Comparison of ENCODE assay signal across 1 cellular context in the genomic region with DNA sequence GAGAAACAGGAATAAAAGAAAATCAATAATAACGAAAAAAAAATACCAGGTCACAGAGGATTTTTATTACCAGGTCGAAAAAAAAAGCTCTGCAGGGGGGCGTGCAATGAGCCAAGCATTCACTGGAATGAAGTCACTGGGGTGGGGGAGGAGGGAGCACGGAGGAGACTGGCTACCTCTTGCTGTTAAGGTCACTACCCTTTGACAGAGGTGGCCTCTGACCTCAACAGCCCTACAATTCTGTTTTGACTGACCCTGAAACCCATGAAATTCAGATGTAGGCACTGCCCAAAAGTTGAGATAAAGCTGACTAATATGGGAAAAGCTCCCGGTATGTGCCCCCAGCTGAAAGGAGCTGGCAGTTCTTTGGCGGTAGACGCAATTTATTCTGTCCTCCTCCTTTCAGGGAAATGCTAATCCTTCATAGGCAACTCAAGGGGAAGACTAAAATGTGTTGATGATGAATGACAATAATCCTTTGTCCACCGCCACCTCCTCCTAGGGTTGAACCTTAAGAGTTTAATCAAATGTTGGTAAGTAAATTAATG.
TF ChIP-seq lines count a peak whose summit lies in the region.

No MANE protein-coding gene starts in this region.

TF ChIP-seq in HEK293, 187 proteins besides CTCF, POLR2A, EP300 and RAD21 (continued from another document):
- TF ChIP-seq, protein P1, sequence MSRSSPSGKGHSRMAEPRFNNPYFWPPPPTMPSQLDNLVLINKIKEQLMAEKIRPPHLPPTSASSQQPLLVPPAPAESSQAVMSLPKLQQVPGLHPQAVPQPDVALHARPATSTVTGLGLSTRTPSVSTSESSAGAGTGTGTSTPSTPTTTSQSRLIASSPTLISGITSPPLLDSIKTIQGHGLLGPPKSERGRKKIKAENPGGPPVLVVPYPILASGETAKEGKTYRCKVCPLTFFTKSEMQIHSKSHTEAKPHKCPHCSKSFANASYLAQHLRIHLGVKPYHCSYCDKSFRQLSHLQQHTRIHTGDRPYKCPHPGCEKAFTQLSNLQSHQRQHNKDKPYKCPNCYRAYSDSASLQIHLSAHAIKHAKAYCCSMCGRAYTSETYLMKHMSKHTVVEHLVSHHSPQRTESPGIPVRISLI (tag by site-specific recombination; IDR thresholded peaks at IDR 0.05), result peak; percentile 92
- TF ChIP-seq, protein P2, sequence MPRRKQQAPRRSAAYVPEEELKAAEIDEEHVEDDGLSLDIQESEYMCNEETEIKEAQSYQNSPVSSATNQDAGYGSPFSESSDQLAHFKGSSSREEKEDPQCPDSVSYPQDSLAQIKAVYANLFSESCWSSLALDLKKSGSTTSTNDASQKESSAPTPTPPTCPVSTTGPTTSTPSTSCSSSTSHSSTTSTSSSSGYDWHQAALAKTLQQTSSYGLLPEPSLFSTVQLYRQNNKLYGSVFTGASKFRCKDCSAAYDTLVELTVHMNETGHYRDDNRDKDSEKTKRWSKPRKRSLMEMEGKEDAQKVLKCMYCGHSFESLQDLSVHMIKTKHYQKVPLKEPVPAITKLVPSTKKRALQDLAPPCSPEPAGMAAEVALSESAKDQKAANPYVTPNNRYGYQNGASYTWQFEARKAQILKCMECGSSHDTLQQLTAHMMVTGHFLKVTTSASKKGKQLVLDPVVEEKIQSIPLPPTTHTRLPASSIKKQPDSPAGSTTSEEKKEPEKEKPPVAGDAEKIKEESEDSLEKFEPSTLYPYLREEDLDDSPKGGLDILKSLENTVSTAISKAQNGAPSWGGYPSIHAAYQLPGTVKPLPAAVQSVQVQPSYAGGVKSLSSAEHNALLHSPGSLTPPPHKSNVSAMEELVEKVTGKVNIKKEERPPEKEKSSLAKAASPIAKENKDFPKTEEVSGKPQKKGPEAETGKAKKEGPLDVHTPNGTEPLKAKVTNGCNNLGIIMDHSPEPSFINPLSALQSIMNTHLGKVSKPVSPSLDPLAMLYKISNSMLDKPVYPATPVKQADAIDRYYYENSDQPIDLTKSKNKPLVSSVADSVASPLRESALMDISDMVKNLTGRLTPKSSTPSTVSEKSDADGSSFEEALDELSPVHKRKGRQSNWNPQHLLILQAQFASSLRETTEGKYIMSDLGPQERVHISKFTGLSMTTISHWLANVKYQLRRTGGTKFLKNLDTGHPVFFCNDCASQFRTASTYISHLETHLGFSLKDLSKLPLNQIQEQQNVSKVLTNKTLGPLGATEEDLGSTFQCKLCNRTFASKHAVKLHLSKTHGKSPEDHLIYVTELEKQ (tag by site-specific recombination; IDR thresholded peaks at IDR 0.05; ENCODE audit: borderline replicate concordance), result no peak
- TF ChIP-seq, protein P3, sequence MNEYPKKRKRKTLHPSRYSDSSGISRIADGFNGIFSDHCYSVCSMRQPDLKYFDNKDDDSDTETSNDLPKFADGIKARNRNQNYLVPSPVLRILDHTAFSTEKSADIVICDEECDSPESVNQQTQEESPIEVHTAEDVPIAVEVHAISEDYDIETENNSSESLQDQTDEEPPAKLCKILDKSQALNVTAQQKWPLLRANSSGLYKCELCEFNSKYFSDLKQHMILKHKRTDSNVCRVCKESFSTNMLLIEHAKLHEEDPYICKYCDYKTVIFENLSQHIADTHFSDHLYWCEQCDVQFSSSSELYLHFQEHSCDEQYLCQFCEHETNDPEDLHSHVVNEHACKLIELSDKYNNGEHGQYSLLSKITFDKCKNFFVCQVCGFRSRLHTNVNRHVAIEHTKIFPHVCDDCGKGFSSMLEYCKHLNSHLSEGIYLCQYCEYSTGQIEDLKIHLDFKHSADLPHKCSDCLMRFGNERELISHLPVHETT (tag by site-specific recombination; IDR thresholded peaks at IDR 0.05), result no peak
- TF ChIP-seq, protein P4, sequence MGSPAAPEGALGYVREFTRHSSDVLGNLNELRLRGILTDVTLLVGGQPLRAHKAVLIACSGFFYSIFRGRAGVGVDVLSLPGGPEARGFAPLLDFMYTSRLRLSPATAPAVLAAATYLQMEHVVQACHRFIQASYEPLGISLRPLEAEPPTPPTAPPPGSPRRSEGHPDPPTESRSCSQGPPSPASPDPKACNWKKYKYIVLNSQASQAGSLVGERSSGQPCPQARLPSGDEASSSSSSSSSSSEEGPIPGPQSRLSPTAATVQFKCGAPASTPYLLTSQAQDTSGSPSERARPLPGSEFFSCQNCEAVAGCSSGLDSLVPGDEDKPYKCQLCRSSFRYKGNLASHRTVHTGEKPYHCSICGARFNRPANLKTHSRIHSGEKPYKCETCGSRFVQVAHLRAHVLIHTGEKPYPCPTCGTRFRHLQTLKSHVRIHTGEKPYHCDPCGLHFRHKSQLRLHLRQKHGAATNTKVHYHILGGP (tag by site-specific recombination; IDR thresholded peaks at IDR 0.05), result no peak
- TF ChIP-seq ZNF777 (tag by site-specific recombination; IDR thresholded peaks at IDR 0.05; ENCODE audit: borderline replicate concordance) (no peak), ZSCAN30 (tag by site-specific recombination; IDR thresholded peaks at IDR 0.05) (peak; percentile 37; the same call in 1 of the 2 replicates), ZNF366 (tag by site-specific recombination; conservative IDR thresholded peaks at IDR 0.05) (peak; percentile 22; the same call in 1 of the 2 replicates), GLIS2 (tag by site-specific recombination; IDR thresholded peaks at IDR 0.05) (peak; percentile 42; the same call in 1 of the 2 replicates), ZNF544 (tag by site-specific recombination; IDR thresholded peaks at IDR 0.05) (no peak), ZNF660 (tag by site-specific recombination; IDR thresholded peaks at IDR 0.05) (no peak), GLIS1 (tag by site-specific recombination; IDR thresholded peaks at IDR 0.05) (peak; percentile 96), ZEB2 (tag by site-specific recombination; IDR thresholded peaks at IDR 0.05) (peak; percentile 71), MYNN (tag by site-specific recombination; IDR thresholded peaks at IDR 0.05; ENCODE audit: borderline replicate concordance) (no peak), ZFP3 (tag by site-specific recombination; IDR thresholded peaks at IDR 0.05; ENCODE audit: low read depth) (no peak), WT1 (tag by site-specific recombination; IDR thresholded peaks at IDR 0.05) (no peak), ZNF114 (tag by site-specific recombination; IDR thresholded peaks at IDR 0.05) (no peak), FEZF1 (tag by site-specific recombination; IDR thresholded peaks at IDR 0.05) (no peak), ZNF48 (tag by site-specific recombination; IDR thresholded peaks at IDR 0.05) (no peak), KLF9 (tag by site-specific recombination; IDR thresholded peaks at IDR 0.05; ENCODE audit: low read depth) (no peak; the same call in 1 of the 2 replicates), ZNF747 (tag by site-specific recombination; IDR thresholded peaks at IDR 0.05) (no peak), SCRT1 (tag by site-specific recombination; IDR thresholded peaks at IDR 0.05; ENCODE audit: borderline replicate concordance) (no peak), ZBTB21 (tag by site-specific recombination; IDR thresholded peaks at IDR 0.05) (no peak)
- TF ChIP-seq, protein P5, sequence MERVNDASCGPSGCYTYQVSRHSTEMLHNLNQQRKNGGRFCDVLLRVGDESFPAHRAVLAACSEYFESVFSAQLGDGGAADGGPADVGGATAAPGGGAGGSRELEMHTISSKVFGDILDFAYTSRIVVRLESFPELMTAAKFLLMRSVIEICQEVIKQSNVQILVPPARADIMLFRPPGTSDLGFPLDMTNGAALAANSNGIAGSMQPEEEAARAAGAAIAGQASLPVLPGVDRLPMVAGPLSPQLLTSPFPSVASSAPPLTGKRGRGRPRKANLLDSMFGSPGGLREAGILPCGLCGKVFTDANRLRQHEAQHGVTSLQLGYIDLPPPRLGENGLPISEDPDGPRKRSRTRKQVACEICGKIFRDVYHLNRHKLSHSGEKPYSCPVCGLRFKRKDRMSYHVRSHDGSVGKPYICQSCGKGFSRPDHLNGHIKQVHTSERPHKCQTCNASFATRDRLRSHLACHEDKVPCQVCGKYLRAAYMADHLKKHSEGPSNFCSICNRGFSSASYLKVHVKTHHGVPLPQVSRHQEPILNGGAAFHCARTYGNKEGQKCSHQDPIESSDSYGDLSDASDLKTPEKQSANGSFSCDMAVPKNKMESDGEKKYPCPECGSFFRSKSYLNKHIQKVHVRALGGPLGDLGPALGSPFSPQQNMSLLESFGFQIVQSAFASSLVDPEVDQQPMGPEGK (tag by site-specific recombination; IDR thresholded peaks at IDR 0.05), result peak; percentile 39; the same call in 1 of the 2 replicates
- TF ChIP-seq, protein P6, sequence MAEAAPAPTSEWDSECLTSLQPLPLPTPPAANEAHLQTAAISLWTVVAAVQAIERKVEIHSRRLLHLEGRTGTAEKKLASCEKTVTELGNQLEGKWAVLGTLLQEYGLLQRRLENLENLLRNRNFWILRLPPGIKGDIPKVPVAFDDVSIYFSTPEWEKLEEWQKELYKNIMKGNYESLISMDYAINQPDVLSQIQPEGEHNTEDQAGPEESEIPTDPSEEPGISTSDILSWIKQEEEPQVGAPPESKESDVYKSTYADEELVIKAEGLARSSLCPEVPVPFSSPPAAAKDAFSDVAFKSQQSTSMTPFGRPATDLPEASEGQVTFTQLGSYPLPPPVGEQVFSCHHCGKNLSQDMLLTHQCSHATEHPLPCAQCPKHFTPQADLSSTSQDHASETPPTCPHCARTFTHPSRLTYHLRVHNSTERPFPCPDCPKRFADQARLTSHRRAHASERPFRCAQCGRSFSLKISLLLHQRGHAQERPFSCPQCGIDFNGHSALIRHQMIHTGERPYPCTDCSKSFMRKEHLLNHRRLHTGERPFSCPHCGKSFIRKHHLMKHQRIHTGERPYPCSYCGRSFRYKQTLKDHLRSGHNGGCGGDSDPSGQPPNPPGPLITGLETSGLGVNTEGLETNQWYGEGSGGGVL (tag by site-specific recombination; IDR thresholded peaks at IDR 0.05), result 0 out of 2 replicates have a peak, but pooled peaks have one; percentile 8
- TF ChIP-seq, protein P7, sequence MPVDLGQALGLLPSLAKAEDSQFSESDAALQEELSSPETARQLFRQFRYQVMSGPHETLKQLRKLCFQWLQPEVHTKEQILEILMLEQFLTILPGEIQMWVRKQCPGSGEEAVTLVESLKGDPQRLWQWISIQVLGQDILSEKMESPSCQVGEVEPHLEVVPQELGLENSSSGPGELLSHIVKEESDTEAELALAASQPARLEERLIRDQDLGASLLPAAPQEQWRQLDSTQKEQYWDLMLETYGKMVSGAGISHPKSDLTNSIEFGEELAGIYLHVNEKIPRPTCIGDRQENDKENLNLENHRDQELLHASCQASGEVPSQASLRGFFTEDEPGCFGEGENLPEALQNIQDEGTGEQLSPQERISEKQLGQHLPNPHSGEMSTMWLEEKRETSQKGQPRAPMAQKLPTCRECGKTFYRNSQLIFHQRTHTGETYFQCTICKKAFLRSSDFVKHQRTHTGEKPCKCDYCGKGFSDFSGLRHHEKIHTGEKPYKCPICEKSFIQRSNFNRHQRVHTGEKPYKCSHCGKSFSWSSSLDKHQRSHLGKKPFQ (tag by site-specific recombination; IDR thresholded peaks at IDR 0.05), result no peak
- TF ChIP-seq, protein P8, sequence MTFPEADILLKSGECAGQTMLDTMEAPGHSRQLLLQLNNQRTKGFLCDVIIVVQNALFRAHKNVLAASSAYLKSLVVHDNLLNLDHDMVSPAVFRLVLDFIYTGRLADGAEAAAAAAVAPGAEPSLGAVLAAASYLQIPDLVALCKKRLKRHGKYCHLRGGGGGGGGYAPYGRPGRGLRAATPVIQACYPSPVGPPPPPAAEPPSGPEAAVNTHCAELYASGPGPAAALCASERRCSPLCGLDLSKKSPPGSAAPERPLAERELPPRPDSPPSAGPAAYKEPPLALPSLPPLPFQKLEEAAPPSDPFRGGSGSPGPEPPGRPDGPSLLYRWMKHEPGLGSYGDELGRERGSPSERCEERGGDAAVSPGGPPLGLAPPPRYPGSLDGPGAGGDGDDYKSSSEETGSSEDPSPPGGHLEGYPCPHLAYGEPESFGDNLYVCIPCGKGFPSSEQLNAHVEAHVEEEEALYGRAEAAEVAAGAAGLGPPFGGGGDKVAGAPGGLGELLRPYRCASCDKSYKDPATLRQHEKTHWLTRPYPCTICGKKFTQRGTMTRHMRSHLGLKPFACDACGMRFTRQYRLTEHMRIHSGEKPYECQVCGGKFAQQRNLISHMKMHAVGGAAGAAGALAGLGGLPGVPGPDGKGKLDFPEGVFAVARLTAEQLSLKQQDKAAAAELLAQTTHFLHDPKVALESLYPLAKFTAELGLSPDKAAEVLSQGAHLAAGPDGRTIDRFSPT (tag by site-specific recombination; IDR thresholded peaks at IDR 0.05), result peak; percentile 54; the same call in 1 of the 2 replicates
- TF ChIP-seq, protein P9, sequence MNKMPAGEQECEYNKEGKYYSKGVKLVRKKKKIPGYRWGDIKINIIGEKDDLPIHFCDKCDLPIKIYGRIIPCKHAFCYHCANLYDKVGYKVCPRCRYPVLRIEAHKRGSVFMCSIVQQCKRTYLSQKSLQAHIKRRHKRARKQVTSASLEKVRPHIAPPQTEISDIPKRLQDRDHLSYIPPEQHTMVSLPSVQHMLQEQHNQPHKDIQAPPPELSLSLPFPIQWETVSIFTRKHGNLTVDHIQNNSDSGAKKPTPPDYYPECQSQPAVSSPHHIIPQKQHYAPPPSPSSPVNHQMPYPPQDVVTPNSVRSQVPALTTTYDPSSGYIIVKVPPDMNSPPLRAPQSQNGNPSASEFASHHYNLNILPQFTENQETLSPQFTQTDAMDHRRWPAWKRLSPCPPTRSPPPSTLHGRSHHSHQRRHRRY (tag by site-specific recombination; IDR thresholded peaks at IDR 0.05), result no peak
- TF ChIP-seq, protein P10, sequence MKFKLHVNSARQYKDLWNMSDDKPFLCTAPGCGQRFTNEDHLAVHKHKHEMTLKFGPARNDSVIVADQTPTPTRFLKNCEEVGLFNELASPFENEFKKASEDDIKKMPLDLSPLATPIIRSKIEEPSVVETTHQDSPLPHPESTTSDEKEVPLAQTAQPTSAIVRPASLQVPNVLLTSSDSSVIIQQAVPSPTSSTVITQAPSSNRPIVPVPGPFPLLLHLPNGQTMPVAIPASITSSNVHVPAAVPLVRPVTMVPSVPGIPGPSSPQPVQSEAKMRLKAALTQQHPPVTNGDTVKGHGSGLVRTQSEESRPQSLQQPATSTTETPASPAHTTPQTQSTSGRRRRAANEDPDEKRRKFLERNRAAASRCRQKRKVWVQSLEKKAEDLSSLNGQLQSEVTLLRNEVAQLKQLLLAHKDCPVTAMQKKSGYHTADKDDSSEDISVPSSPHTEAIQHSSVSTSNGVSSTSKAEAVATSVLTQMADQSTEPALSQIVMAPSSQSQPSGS (tag by site-specific recombination; IDR thresholded peaks at IDR 0.05; ENCODE audit: low read depth), result 0 out of 2 replicates have a peak, but pooled peaks have one; percentile 30
